8 cellular contexts compared by ENCODE assay signal in genomic region chr17:20156196-20157077, GRCh38.
A peak's percentile ranks its signal among the peaks of the same experiment; 100 is the strongest.
DNase-seq lines count a peak whose midpoint lies in the region; ATAC-seq and TF ChIP-seq lines count a peak whose summit lies in the region.

No MANE protein-coding gene starts in this region.

- peak overlapping the region; percentile 33 for H3K27ac Mint-ChIP-seq in CD8-positive, alpha-beta T cell

- ATAC-seq in CD8-positive, alpha-beta T cell: peak; percentile 18
- peak; percentile 28 for ATAC-seq in GM19372 (IDR thresholded peaks at IDR 0.05; ENCODE audit: low read depth, unreplicated experiment)
- peak; percentile 27 for ATAC-seq in HG03460 (IDR thresholded peaks at IDR 0.05; ENCODE audit: unreplicated experiment)
- no peak for ATAC-seq in HG02870 (IDR thresholded peaks at IDR 0.05; ENCODE audit: unreplicated experiment)

- no peak for TF ChIP-seq POLR2A in testis (IDR thresholded peaks at IDR 0.05)

- no peaks in the 10 kb centered on the region for H3K9me3 Mint-ChIP-seq in CD8-positive, alpha-beta T cell

- peak overlapping the region; percentile 13 for H3K27ac ChIP-seq in CD8-positive, alpha-beta T cell (ENCODE audit: low read depth, low read length)
- H3K27ac ChIP-seq in testis: peak overlapping the region; percentile 82 to 85

- no peaks in the 10 kb centered on the region for H3K36me3 ChIP-seq in CD8-positive, alpha-beta T cell (ENCODE audit: insufficient read depth, low read length)
- no peaks in the 10 kb centered on the region for H3K36me3 ChIP-seq in endocrine pancreas (ENCODE audit: control insufficient read depth, insufficient read depth, low read length)
- H3K36me3 ChIP-seq in testis (ENCODE audit: low read depth, missing control alignments): no peaks in the 10 kb centered on the region

- H3K4me1 Mint-ChIP-seq in CD8-positive, alpha-beta T cell (ENCODE audit: low read depth): peaks cover 3% of the 10 kb centered on the region

- H3K4me3 Mint-ChIP-seq in CD8-positive, alpha-beta T cell: peak overlapping the region; percentile 87

- peak in 3 of 7 experiments; percentile 18 to 30 (median 26) for DNase-seq in CD8-positive, alpha-beta T cell
- peak; percentile 6 for DNase-seq in T-helper 22 cell (ENCODE audit: low read depth)
- peak; percentile 46 for DNase-seq in testis

- H3K4me1 ChIP-seq in CD8-positive, alpha-beta T cell (ENCODE audit: insufficient read depth, low read length): peaks cover 16% of the 10 kb centered on the region
- H3K4me1 ChIP-seq in endocrine pancreas (ENCODE audit: control insufficient read depth, insufficient read depth, low read length) (no peaks in the 10 kb centered on the region), mononuclear cell (ENCODE audit: insufficient read depth, low read length) (peaks cover 20% of the 10 kb centered on the region), testis (no peaks in the 10 kb centered on the region)

- no peaks in the 10 kb centered on the region for H3K36me3 Mint-ChIP-seq in CD8-positive, alpha-beta T cell

- H3K27me3 Mint-ChIP-seq in CD8-positive, alpha-beta T cell (ENCODE audit: low read depth): no peaks in the 10 kb centered on the region

- POLR2A ChIA-PET in CD8-positive, alpha-beta T cell (lab: Charles Lee): no interaction called here

- intact Hi-C loops in CD8-positive, alpha-beta T cell (cut with DNase I, micrococcal nuclease): loop anchor here (5.0 to 10.0 kb wide), 3 partner anchors 179 to 1056 kb away; partner anchors contain the start of genes AKAP10 (in 1 of the 2), B9D1 (in 1 of the 2) and TMEM11 (in 1 of the 2)
- intact Hi-C loops in testis (cut with DNase I; ENCODE audit: low total_unique reads): no loop called here

- no peaks in the 10 kb centered on the region for H3K9me3 ChIP-seq in CD8-positive, alpha-beta T cell (ENCODE audit: low read length)
- H3K9me3 ChIP-seq in endocrine pancreas (ENCODE audit: control insufficient read depth, low read length): no peaks in the 10 kb centered on the region
- H3K9me3 ChIP-seq in mononuclear cell (ENCODE audit: low read depth, low read length): no peaks in the 10 kb centered on the region
- H3K9me3 ChIP-seq in testis: no peaks in the 10 kb centered on the region

- no peak for TF ChIP-seq CTCF in CD8-positive, alpha-beta T cell (IDR thresholded peaks at IDR 0.05)
- no peak for TF ChIP-seq CTCF in testis (IDR thresholded peaks at IDR 0.05)

- WGBS in testis, 2 donors: 1 to 2% methylated on average over 30 to 51 of the region's 73 CpGs

- H3K4me3 ChIP-seq in CD8-positive, alpha-beta T cell (ENCODE audit: low read depth, low read length): peak overlapping the region; percentile 70
- H3K4me3 ChIP-seq in endocrine pancreas (ENCODE audit: control insufficient read depth, insufficient read depth, low read length) (peak overlapping the region; percentile 46), mononuclear cell (ENCODE audit: low read length) (peak overlapping the region; percentile 46), testis (peak overlapping the region; percentile 73 to 91)

- peak overlapping the region; percentile 19 for H3K9ac ChIP-seq in endocrine pancreas (ENCODE audit: control insufficient read depth, insufficient read depth, low read length)

- no peaks in the 10 kb centered on the region for H3K27me3 ChIP-seq in CD8-positive, alpha-beta T cell (ENCODE audit: insufficient read depth, low read length)
- H3K27me3 ChIP-seq in endocrine pancreas (ENCODE audit: control insufficient read depth, insufficient read depth, low read length) (no peaks in the 10 kb centered on the region), mononuclear cell (ENCODE audit: insufficient read depth, low read length) (no peaks in the 10 kb centered on the region), testis (no peaks in the 10 kb centered on the region)

- CTCF ChIA-PET in CD8-positive, alpha-beta T cell (lab: Charles Lee): no interaction called here
